In genomic region chr14:89214221-89214965, GRCh38 we compare ENCODE assay signal across 10 cellular contexts.
DNase-seq lines count a peak whose midpoint lies in the region; ATAC-seq and TF ChIP-seq lines count a peak whose summit lies in the region.
"Had no signal": no experiment of that assay in that cellular context is flagged by ENCODE, and none has a peak within 500 bp of the region (broad histone marks: within the 10 kb centered on the region; RNA-seq: fewer than 3 reads in every experiment).

No MANE protein-coding gene starts in this region.

- peak; percentile 97 for ATAC-seq in left lobe of liver
- no peak for ATAC-seq in activated CD4-positive, CD25-positive, alpha-beta regulatory T cell treated with anti-CD3 and anti-CD28 coated beads, Interleukin-2, amount 50 U/mL, for 24 hours

- no peaks in the 10 kb centered on the region for H3K79me2 ChIP-seq in mammary epithelial cell (ENCODE audit: insufficient read depth, low read length)

- no peaks in the 10 kb centered on the region for H3K4me1 ChIP-seq in mammary epithelial cell (ENCODE audit: insufficient read depth, low read length)
- peaks cover 2% of the 10 kb centered on the region for H3K4me1 ChIP-seq in testis

- BruUV-seq in mammary epithelial cell (replicated peaks; lab: Mats Ljungman, UMichigan): no TSS peak

- dilution Hi-C loops in mammary epithelial cell (cut with HindIII; ENCODE audit: low sequenced_read_pairs): no loop called here

- H3K27ac ChIP-seq in mammary epithelial cell (ENCODE audit: insufficient read depth, low read depth, low read length): no peak overlapping the region
- peak overlapping the region in 1 of 2 donors; percentile 7 for H3K27ac ChIP-seq in testis

- H4K20me1 ChIP-seq in mammary epithelial cell (ENCODE audit: insufficient read depth, low read length): no peaks in the 10 kb centered on the region

- intact Hi-C loops in mammary epithelial cell (cut with micrococcal nuclease) (no loop called here), testis (cut with DNase I; ENCODE audit: low total_unique reads) (no loop called here)

- TF ChIP-seq POLR2A in testis (IDR thresholded peaks at IDR 0.05): no peak

- no peak overlapping the region for H2AFZ ChIP-seq in mammary epithelial cell (ENCODE audit: low read depth, low read length)

- DNase-seq in NCI-H2029 treated with DMSO at 0.1 percent for 48 hours (lab: John Stamatoyannopoulos, UW) (peak; percentile 79), mammary epithelial cell (peak; percentile 7), left lobe of liver (ENCODE audit: low spot score) (peak; percentile 94), testis (peak; percentile 78), OCI-M2 (lab: John Stamatoyannopoulos, UW; ENCODE audit: unreplicated experiment) (no peak), GF-D8 (lab: John Stamatoyannopoulos, UW) (no peak)
- no peak for DNase-seq in activated naive CD4-positive, alpha-beta T cell treated with Interleukin-2 at 50 U/mL for 16 hours
- DNase-seq: stimulated activated CD4-positive, alpha-beta T cell treated with anti-CD3 and anti-CD28 coated beads, Interleukin-4, amount 100 ng/mL, for 4 hours; T1000 had no signal

- H3K4me2 ChIP-seq in mammary epithelial cell (ENCODE audit: insufficient read depth, low read depth, low read length): no peak overlapping the region

- H3K36me3 ChIP-seq in mammary epithelial cell (ENCODE audit: insufficient read depth, low read length) (no peaks in the 10 kb centered on the region), testis (ENCODE audit: low read depth, missing control alignments) (no peaks in the 10 kb centered on the region)

- H3K9me3 ChIP-seq in mammary epithelial cell (replicated peaks; ENCODE audit: insufficient read depth, low read length) (no peaks in the 10 kb centered on the region), testis (no peaks in the 10 kb centered on the region)

- WGBS in mammary epithelial cell (ENCODE audit: low coverage, missing lambda C conversion rate): 65% methylated on average over 12 of the region's 14 CpGs
- 63 to 75% methylated on average over 14 of the region's 14 CpGs for WGBS in testis, 2 donors

- no peak overlapping the region for H3K9ac ChIP-seq in mammary epithelial cell (ENCODE audit: insufficient read depth, low read length)

- CTCF ChIA-PET in mammary epithelial cell (lab: Charles Lee; ENCODE audit: low non-redundant PET): no interaction called here

- no peak overlapping the region for H3K4me3 ChIP-seq in mammary epithelial cell (replicated peaks in 1 of 3; ENCODE audit: insufficient read depth in 1 of 3, low read depth in 2 of 3, low read length in 3 of 3)
- H3K4me3 ChIP-seq in testis: no peak overlapping the region

- H3K27me3 ChIP-seq in mammary epithelial cell (ENCODE audit: insufficient read depth, low read length) (no peaks in the 10 kb centered on the region), testis (no peaks in the 10 kb centered on the region)

- in situ Hi-C loops in mammary epithelial cell (cut with MboI; ENCODE audit: low sequenced_read_pairs in 2 of 2): no loop called here

- TF ChIP-seq CTCF in mammary epithelial cell (conservative IDR thresholded peaks at IDR 0.05 in 1 of 2, IDR thresholded peaks at IDR 0.05 in 1 of 2; ENCODE audit: extremely low read depth in 1 of 2, insufficient read depth in 1 of 2, low read depth in 1 of 2, low read length in 2 of 2): no peak
- no peak for TF ChIP-seq CTCF in testis (IDR thresholded peaks at IDR 0.05)

Comparison
In these comparisons a context has a peak if more than half of its experiments do, and no peak if none do; other contexts are left out.
1. DNase-seq: peak in NCI-H2029 treated with DMSO at 0.1 percent for 48 hours (single experiment), mammary epithelial cell (single experiment), left lobe of liver (single experiment) and testis (single experiment); none in OCI-M2 (single experiment), activated naive CD4-positive, alpha-beta T cell treated with Interleukin-2 at 50 U/mL for 16 hours (single experiment) and GF-D8 (single experiment).